1 cellular context compared by ENCODE assay signal in genomic region chr16:56948234-56948633, GRCh38.
TF ChIP-seq lines count a peak whose summit lies in the region.

No MANE protein-coding gene starts in this region.

TF ChIP-seq in GM23338, 12 proteins besides CTCF, POLR2A, EP300 and RAD21 (continued from another document):
- TF ChIP-seq POLR2AphosphoS5 (IDR thresholded peaks at IDR 0.05; ENCODE audit: low read depth), result no peak
- TF ChIP-seq NANOG (IDR thresholded peaks at IDR 0.05; ENCODE audit: borderline replicate concordance), result no peak
- TF ChIP-seq EZH2phosphoT487 (IDR thresholded peaks at IDR 0.05; ENCODE audit: unreplicated experiment), result no peak
- TF ChIP-seq, protein P1, sequence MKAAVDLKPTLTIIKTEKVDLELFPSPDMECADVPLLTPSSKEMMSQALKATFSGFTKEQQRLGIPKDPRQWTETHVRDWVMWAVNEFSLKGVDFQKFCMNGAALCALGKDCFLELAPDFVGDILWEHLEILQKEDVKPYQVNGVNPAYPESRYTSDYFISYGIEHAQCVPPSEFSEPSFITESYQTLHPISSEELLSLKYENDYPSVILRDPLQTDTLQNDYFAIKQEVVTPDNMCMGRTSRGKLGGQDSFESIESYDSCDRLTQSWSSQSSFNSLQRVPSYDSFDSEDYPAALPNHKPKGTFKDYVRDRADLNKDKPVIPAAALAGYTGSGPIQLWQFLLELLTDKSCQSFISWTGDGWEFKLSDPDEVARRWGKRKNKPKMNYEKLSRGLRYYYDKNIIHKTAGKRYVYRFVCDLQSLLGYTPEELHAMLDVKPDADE (IDR thresholded peaks at IDR 0.05), result no peak
- TF ChIP-seq STAT1 (IDR thresholded peaks at IDR 0.05; ENCODE audit: unreplicated experiment), result no peak
- TF ChIP-seq, protein P2, sequence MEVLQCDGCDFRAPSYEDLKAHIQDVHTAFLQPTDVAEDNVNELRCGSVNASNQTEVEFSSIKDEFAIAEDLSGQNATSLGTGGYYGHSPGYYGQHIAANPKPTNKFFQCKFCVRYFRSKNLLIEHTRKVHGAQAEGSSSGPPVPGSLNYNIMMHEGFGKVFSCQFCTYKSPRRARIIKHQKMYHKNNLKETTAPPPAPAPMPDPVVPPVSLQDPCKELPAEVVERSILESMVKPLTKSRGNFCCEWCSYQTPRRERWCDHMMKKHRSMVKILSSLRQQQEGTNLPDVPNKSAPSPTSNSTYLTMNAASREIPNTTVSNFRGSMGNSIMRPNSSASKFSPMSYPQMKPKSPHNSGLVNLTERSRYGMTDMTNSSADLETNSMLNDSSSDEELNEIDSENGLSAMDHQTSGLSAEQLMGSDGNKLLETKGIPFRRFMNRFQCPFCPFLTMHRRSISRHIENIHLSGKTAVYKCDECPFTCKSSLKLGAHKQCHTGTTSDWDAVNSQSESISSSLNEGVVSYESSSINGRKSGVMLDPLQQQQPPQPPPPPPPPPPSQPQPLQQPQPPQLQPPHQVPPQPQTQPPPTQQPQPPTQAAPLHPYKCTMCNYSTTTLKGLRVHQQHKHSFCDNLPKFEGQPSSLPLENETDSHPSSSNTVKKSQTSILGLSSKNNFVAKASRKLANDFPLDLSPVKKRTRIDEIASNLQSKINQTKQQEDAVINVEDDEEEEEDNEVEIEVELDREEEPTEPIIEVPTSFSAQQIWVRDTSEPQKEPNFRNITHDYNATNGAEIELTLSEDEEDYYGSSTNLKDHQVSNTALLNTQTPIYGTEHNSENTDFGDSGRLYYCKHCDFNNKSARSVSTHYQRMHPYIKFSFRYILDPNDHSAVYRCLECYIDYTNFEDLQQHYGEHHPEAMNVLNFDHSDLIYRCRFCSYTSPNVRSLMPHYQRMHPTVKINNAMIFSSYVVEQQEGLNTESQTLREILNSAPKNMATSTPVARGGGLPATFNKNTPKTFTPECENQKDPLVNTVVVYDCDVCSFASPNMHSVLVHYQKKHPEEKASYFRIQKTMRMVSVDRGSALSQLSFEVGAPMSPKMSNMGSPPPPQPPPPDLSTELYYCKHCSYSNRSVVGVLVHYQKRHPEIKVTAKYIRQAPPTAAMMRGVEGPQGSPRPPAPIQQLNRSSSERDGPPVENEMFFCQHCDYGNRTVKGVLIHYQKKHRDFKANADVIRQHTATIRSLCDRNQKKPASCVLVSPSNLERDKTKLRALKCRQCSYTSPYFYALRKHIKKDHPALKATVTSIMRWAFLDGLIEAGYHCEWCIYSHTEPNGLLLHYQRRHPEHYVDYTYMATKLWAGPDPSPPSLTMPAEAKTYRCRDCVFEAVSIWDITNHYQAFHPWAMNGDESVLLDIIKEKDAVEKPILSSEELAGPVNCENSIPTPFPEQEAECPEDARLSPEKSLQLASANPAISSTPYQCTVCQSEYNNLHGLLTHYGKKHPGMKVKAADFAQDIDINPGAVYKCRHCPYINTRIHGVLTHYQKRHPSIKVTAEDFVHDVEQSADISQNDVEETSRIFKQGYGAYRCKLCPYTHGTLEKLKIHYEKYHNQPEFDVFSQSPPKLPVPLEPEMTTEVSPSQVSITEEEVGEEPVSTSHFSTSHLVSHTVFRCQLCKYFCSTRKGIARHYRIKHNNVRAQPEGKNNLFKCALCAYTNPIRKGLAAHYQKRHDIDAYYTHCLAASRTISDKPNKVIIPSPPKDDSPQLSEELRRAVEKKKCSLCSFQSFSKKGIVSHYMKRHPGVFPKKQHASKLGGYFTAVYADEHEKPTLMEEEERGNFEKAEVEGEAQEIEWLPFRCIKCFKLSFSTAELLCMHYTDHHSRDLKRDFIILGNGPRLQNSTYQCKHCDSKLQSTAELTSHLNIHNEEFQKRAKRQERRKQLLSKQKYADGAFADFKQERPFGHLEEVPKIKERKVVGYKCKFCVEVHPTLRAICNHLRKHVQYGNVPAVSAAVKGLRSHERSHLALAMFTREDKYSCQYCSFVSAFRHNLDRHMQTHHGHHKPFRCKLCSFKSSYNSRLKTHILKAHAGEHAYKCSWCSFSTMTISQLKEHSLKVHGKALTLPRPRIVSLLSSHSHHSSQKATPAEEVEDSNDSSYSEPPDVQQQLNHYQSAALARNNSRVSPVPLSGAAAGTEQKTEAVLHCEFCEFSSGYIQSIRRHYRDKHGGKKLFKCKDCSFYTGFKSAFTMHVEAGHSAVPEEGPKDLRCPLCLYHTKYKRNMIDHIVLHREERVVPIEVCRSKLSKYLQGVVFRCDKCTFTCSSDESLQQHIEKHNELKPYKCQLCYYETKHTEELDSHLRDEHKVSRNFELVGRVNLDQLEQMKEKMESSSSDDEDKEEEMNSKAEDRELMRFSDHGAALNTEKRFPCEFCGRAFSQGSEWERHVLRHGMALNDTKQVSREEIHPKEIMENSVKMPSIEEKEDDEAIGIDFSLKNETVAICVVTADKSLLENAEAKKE (CRISPR knock-in tag; IDR thresholded peaks at IDR 0.05), result no peak
- TF ChIP-seq ZNF331 (CRISPR knock-in tag; IDR thresholded peaks at IDR 0.05; ENCODE audit: low read depth), result no peak
- TF ChIP-seq ZNF114 (CRISPR knock-in tag; IDR thresholded peaks at IDR 0.05), result no peak
- TF ChIP-seq EZH2 (IDR thresholded peaks at IDR 0.05; ENCODE audit: low read depth, unreplicated experiment), result no peak
TF ChIP-seq in GM23338: peak in this region for 0.
